Comparison of ENCODE assay signal across 9 cellular contexts in the genomic region with DNA sequence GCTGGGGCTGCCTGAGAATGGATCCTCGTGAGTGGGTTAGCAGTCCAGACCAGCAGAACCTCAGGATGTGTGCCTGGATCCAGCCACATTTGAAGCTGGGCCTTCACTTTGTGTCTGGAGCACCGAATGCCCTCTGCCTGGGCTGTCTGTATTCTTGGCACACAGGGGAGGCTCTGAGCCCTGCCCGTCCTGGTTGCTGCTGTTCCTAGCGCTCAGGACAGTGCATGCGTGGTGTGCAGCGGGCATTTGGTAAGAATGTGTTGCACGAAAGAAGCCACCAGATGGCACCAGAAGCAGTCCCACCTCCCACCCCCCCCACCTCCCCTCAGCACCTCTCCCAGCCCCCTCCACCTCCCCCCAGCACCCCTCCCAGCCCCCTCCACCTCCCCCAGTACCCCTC. TPM values are rescaled to one million over a fixed set of nuclear protein-coding genes. Genes with fewer than 3 reads are reported as not detected.
DNase-seq lines count a peak whose midpoint lies in the region; ATAC-seq and TF ChIP-seq lines count a peak whose summit lies in the region.
"Had no signal": no experiment of that assay in that cellular context is flagged by ENCODE, and none has a peak within 500 bp of the region (broad histone marks: within the 10 kb centered on the region; RNA-seq: fewer than 3 reads in every experiment).

No MANE protein-coding gene starts in this region.

- CTCF ChIA-PET in HCT116 (lab: Charles Lee): no interaction called here

- H3K27ac ChIP-seq in HCT116 (ENCODE audit: low read depth, low read length) (peak overlapping the region; percentile 49), SJCRH30 (no peak overlapping the region), mesenchymal stem cell (ENCODE audit: low read length, poor library complexity, severe bottlenecking) (no peak overlapping the region)

- H3K9me3 ChIP-seq in HCT116 (ENCODE audit: control insufficient read depth in 1 of 2, insufficient read depth in 1 of 2, low read depth in 1 of 2, low read length in 2 of 2) (peaks cover 4 to 11% of the 10 kb centered on the region in 2 experiments; a peak in 2 of 4 replicates), SJCRH30 (replicated peaks) (no peaks in the 10 kb centered on the region), mesenchymal stem cell (ENCODE audit: control insufficient read depth, low read length) (no peaks in the 10 kb centered on the region)

- POLR2A ChIA-PET in HCT116 (lab: Charles Lee): no interaction called here

- no peak overlapping the region for H4K91ac ChIP-seq in mesenchymal stem cell (ENCODE audit: low read length)

- no peak overlapping the region for H2AK5ac ChIP-seq in mesenchymal stem cell (ENCODE audit: low read length, severe bottlenecking)

- H3K79me1 ChIP-seq in mesenchymal stem cell (replicated peaks; ENCODE audit: low read length, poor library complexity, severe bottlenecking): peaks cover 4% of the 10 kb centered on the region

- H3K36me3 ChIP-seq in HCT116 (ENCODE audit: control insufficient read depth in 1 of 2, insufficient read depth in 2 of 2, low read length in 2 of 2) (peaks cover 13 to 44% of the 10 kb centered on the region in 2 experiments), SJCRH30 (peaks cover 46% of the 10 kb centered on the region), mesenchymal stem cell (ENCODE audit: control insufficient read depth in 1 of 2, insufficient read depth in 2 of 2, low read depth in 1 of 2, low read length in 2 of 2) (peaks cover 55 to 63% of the 10 kb centered on the region in 2 experiments)

- H3K36me3 Mint-ChIP-seq in chondrocyte (ENCODE audit: low read depth): peaks cover 14% of the 10 kb centered on the region

- H3K27me3 ChIP-seq in HCT116 (ENCODE audit: insufficient read depth, low read length) (no peaks in the 10 kb centered on the region), SJCRH30 (no peaks in the 10 kb centered on the region), mesenchymal stem cell (ENCODE audit: control insufficient read depth in 1 of 2, insufficient read depth in 1 of 2, low read length in 2 of 2) (no peaks in the 10 kb centered on the region)

- H3K4me1 ChIP-seq in HCT116 (ENCODE audit: control insufficient read depth in 1 of 2, insufficient read depth in 2 of 2, low read length in 2 of 2): peaks cover 14 to 43% of the 10 kb centered on the region in 2 experiments
- peaks cover 15% of the 10 kb centered on the region for H3K4me1 ChIP-seq in SJCRH30
- peaks cover 39% of the 10 kb centered on the region for H3K4me1 ChIP-seq in mesenchymal stem cell (ENCODE audit: control insufficient read depth, insufficient read depth, low read depth, low read length)

- peaks cover 13% of the 10 kb centered on the region for H3K4me1 Mint-ChIP-seq in chondrocyte (ENCODE audit: low read depth)

- no peak for TF ChIP-seq POLR2A in HCT116 (IDR thresholded peaks at IDR 0.05; ENCODE audit: borderline replicate concordance, extremely low read depth, insufficient read depth, insufficient read length)

- no peak overlapping the region for H2BK120ac ChIP-seq in mesenchymal stem cell (ENCODE audit: low read depth, low read length)

- TF ChIP-seq CTCF in HCT116 (IDR thresholded peaks at IDR 0.05 in 2 of 3, conservative IDR thresholded peaks at IDR 0.05 in 1 of 3; ENCODE audit: borderline replicate concordance in 1 of 3, insufficient read depth in 1 of 3, low read depth in 2 of 3, low read length in 2 of 3) (peak in 2 of 3 experiments; percentile 23; a peak in 2 of 6 replicates), chondrocyte (IDR thresholded peaks at IDR 0.05) (peak; percentile 74)

- no peaks in the 10 kb centered on the region; the same call in 1 of the 2 replicates for H3K79me2 ChIP-seq in HCT116 (ENCODE audit: insufficient read depth, low read length)

- H2BK15ac ChIP-seq in mesenchymal stem cell (ENCODE audit: low read depth, poor library complexity, severe bottlenecking): no peak overlapping the region

- intact Hi-C loops in HCT116 (cut with micrococcal nuclease): loop anchor here (1.0 kb wide), 2 partner anchors 53 to 68 kb away; a partner anchor contains a TSS

- no peaks in the 10 kb centered on the region for H3K27me3 Mint-ChIP-seq in chondrocyte (ENCODE audit: low read depth)

- WGBS in mesenchymal stem cell: 97% methylated on average over 4 of the region's 7 CpGs

- no peaks in the 10 kb centered on the region for H3K9me3 Mint-ChIP-seq in chondrocyte (ENCODE audit: low read depth)

- TF ChIP-seq RAD21 in HCT116 (IDR thresholded peaks at IDR 0.05; ENCODE audit: low read depth): 0 out of 2 replicates have a peak, but pooled peaks have one; percentile 18

- H3K9me2 ChIP-seq in HCT116 (ENCODE audit: insufficient read depth): no peaks in the 10 kb centered on the region

- no peaks in the 10 kb centered on the region for H4K20me1 ChIP-seq in HCT116 (ENCODE audit: insufficient read depth)

- no peak for ATAC-seq in HCT116
- no peak for ATAC-seq in GM21723 (IDR thresholded peaks at IDR 0.05; ENCODE audit: unreplicated experiment)
- ATAC-seq in HG02970 (IDR thresholded peaks at IDR 0.05; ENCODE audit: low FRiP score, unreplicated experiment): no peak
- ATAC-seq in HG02938 (IDR thresholded peaks at IDR 0.05; ENCODE audit: unreplicated experiment): no peak
- ATAC-seq: left colon had no signal

- BruUV-seq in HCT116 (replicated peaks; lab: Mats Ljungman, UMichigan): no TSS peak

- RAD21 ChIA-PET in HCT116 (lab: Charles Lee; ENCODE audit: low non-redundant PET in 1 of 2, low total read pairs in 2 of 2, uncharacterized antibody in 2 of 2, unreplicated experiment in 2 of 2): no interaction called here

- H2BK5ac ChIP-seq in mesenchymal stem cell (ENCODE audit: low read depth, low read length, poor library complexity, severe bottlenecking): no peak overlapping the region

- H3K4ac ChIP-seq in mesenchymal stem cell (ENCODE audit: low read depth in 1 of 2, low read length in 2 of 2): no peak overlapping the region

- no peak overlapping the region for H3K4me3 Mint-ChIP-seq in chondrocyte (ENCODE audit: unreplicated experiment)

- no peak overlapping the region for H2BK12ac ChIP-seq in mesenchymal stem cell (ENCODE audit: low read length in 2 of 2)

- no peak overlapping the region for H4K8ac ChIP-seq in mesenchymal stem cell (ENCODE audit: low read length)

- no peak overlapping the region for H3K14ac ChIP-seq in mesenchymal stem cell (ENCODE audit: low read length in 2 of 2)

- no peak overlapping the region for H3K27ac Mint-ChIP-seq in chondrocyte (ENCODE audit: unreplicated experiment)

- H2AFZ ChIP-seq in HCT116 (ENCODE audit: low read depth, low read length, poor library complexity, severe bottlenecking): no peak overlapping the region
- no peak overlapping the region for H2AFZ ChIP-seq in mesenchymal stem cell (ENCODE audit: low read depth, low read length)

- H3K4me2 ChIP-seq in HCT116 (ENCODE audit: low read length) (no peak overlapping the region), mesenchymal stem cell (ENCODE audit: low read length, poor library complexity, severe bottlenecking) (no peak overlapping the region)

- H3K4me3 ChIP-seq in HCT116 (replicated peaks in 1 of 2; ENCODE audit: low read depth in 1 of 2, low read length in 2 of 2): no peak overlapping the region
- no peak overlapping the region for H3K4me3 ChIP-seq in SJCRH30
- H3K4me3 ChIP-seq in mesenchymal stem cell (ENCODE audit: insufficient read depth in 1 of 2, low read depth in 1 of 2, low read length in 2 of 2): no peak overlapping the region

- no peak overlapping the region for H3K23ac ChIP-seq in mesenchymal stem cell (ENCODE audit: low read length in 2 of 2)

- peak; percentile 46 for DNase-seq in COLO668 (lab: John Stamatoyannopoulos, UW; ENCODE audit: unreplicated experiment)
- no peak for DNase-seq in HCT116 (ENCODE audit: low read depth, low spot score)
- DNase-seq in SJCRH30: peak; percentile 50 to 70
- no peak for DNase-seq in chondrocyte (ENCODE audit: low spot score)
- DNase-seq in mesenchymal stem cell: peak; percentile 70

- no peak overlapping the region for H3K18ac ChIP-seq in mesenchymal stem cell (ENCODE audit: low read depth in 1 of 2, low read length in 2 of 2)

- H3K9ac ChIP-seq in HCT116 (ENCODE audit: low read length) (no peak overlapping the region), mesenchymal stem cell (ENCODE audit: low read length) (no peak overlapping the region)

TF ChIP-seq in HCT116, 20 proteins besides CTCF, POLR2A, EP300 and RAD21 (continues in another document):
- TF ChIP-seq SRF (IDR thresholded peaks at IDR 0.05; ENCODE audit: low read depth): no peak
- TF ChIP-seq JUND (IDR thresholded peaks at IDR 0.05): no peak

RNA-seq across cellular contexts. Expression of a gene that starts 4.1 kb away (rescaled TPM):
- total RNA-seq in HCT116 (2021; ENCODE audit: unreplicated experiment) (19.3 TPM), chondrocyte (9.3 to 19.9 TPM (median 17.7 TPM) in 3 replicates)
- polyA plus RNA-seq in HCT116 (2012): 15.7 and 17.2 TPM in 2 replicates
- 3.2 and 4.2 TPM in 2 replicates for total RNA-seq in SJCRH30 (2014; rRNA removed; shearing (Covaris generic))
- 5.5 TPM for polyA plus RNA-seq in mesenchymal stem cell (2013, experiment 1 of 2)
- polyA plus RNA-seq in mesenchymal stem cell (2013, experiment 2 of 2): 5.0 TPM

RNA-seq across cellular contexts. Expression of a gene that starts 12.8 kb away (rescaled TPM):
- total RNA-seq in HCT116 (2021; ENCODE audit: unreplicated experiment) (86.7 TPM), chondrocyte (34.6 to 46.6 TPM (median 44.7 TPM) in 3 replicates)
- polyA plus RNA-seq in HCT116 (2012): 61.5 and 61.8 TPM in 2 replicates
- 52.0 and 54.0 TPM in 2 replicates for total RNA-seq in SJCRH30 (2014; rRNA removed; shearing (Covaris generic))
- polyA plus RNA-seq in mesenchymal stem cell (2013, experiment 1 of 2): 34.8 TPM
- 35.2 TPM for polyA plus RNA-seq in mesenchymal stem cell (2013, experiment 2 of 2)

RNA-seq across cellular contexts. Expression of a gene that starts 23.2 kb away (rescaled TPM):
- 67.5 TPM for total RNA-seq in HCT116 (2021; ENCODE audit: unreplicated experiment)
- 45.5 and 52.0 TPM in 2 replicates for polyA plus RNA-seq in HCT116 (2012)
- 11.2 and 21.4 TPM in 2 replicates for total RNA-seq in SJCRH30 (2014; rRNA removed; shearing (Covaris generic))
- 29.1 to 36.8 TPM (median 35.3 TPM) in 3 replicates for total RNA-seq in chondrocyte
- polyA plus RNA-seq in mesenchymal stem cell (2013, experiment 1 of 2): 21.1 TPM
- polyA plus RNA-seq in mesenchymal stem cell (2013, experiment 2 of 2): 19.2 TPM

RNA-seq across cellular contexts. Expression of a gene that starts 29.5 kb away (rescaled TPM):
- 38.6 TPM for total RNA-seq in HCT116 (2021; ENCODE audit: unreplicated experiment)
- polyA plus RNA-seq in HCT116 (2012): 27.0 and 29.9 TPM in 2 replicates
- total RNA-seq in SJCRH30 (2014; rRNA removed; shearing (Covaris generic)): 27.8 and 40.2 TPM in 2 replicates
- 31.2 to 46.3 TPM (median 32.2 TPM) in 3 replicates for total RNA-seq in chondrocyte
- 10.1 TPM for polyA plus RNA-seq in mesenchymal stem cell (2013, experiment 1 of 2)
- polyA plus RNA-seq in mesenchymal stem cell (2013, experiment 2 of 2): 9.1 TPM

RNA-seq across cellular contexts. Expression of a gene that starts 33.1 kb away (rescaled TPM):
- total RNA-seq in HCT116 (2021; ENCODE audit: unreplicated experiment) (236 TPM), chondrocyte (300 to 356 TPM (median 346 TPM) in 3 replicates)
- polyA plus RNA-seq in HCT116 (2012): 192 and 208 TPM in 2 replicates
- total RNA-seq in SJCRH30 (2014; rRNA removed; shearing (Covaris generic)): 104 and 109 TPM in 2 replicates
- 242 TPM for polyA plus RNA-seq in mesenchymal stem cell (2013, experiment 1 of 2)
- 231 TPM for polyA plus RNA-seq in mesenchymal stem cell (2013, experiment 2 of 2)

Comparison
In these comparisons a context has a peak if more than half of its experiments do, and no peak if none do; other contexts are left out.
1. DNase-seq: peak in COLO668 (single experiment), SJCRH30 (2 of 2) and mesenchymal stem cell (single experiment); none in HCT116 (single experiment) and chondrocyte (single experiment).